ENCODE assay signal across 1 cellular context in the genomic region with DNA sequence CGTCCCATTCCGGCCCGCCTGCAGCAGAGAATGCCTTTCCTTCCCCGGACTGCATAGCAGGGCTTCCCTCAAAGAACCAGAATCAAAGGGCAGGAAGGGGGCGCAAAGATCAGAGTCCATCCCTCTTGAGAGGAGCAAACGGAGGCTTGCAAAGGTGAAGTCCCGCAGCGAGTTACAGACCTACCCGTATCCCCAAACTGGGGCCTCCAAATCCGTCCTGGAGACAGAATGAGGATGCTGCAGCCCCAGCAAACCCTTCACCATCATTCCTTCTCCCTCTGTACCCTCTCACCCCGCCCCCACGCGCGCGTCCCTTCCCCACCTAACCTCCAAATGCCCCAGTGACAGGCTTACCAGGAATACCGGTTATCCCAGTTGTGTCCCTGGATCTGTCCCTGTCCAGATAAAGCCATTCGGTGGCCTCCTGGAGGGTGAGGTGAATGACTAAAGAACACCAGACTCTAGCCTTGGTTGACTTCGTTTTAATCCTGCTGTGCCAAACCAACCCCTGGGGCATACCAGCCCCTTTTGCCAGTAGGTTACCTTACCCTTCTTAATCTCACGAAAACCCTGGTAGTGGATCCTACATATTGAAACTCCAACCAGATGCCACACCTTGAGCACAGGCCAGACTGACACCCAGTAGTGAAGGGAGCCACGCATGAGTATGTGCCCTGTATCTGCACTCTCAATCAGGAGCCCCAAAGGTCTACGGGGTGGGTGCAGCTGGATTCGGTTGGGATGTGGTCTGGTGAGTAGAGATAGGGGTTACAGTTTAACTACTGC.
TF ChIP-seq lines count a peak whose summit lies in the region.

No MANE protein-coding gene starts in this region.

TF ChIP-seq in HepG2, 621 proteins besides CTCF, POLR2A, EP300 and RAD21 (continued from another document and continues in another):
- TF ChIP-seq, protein P1, sequence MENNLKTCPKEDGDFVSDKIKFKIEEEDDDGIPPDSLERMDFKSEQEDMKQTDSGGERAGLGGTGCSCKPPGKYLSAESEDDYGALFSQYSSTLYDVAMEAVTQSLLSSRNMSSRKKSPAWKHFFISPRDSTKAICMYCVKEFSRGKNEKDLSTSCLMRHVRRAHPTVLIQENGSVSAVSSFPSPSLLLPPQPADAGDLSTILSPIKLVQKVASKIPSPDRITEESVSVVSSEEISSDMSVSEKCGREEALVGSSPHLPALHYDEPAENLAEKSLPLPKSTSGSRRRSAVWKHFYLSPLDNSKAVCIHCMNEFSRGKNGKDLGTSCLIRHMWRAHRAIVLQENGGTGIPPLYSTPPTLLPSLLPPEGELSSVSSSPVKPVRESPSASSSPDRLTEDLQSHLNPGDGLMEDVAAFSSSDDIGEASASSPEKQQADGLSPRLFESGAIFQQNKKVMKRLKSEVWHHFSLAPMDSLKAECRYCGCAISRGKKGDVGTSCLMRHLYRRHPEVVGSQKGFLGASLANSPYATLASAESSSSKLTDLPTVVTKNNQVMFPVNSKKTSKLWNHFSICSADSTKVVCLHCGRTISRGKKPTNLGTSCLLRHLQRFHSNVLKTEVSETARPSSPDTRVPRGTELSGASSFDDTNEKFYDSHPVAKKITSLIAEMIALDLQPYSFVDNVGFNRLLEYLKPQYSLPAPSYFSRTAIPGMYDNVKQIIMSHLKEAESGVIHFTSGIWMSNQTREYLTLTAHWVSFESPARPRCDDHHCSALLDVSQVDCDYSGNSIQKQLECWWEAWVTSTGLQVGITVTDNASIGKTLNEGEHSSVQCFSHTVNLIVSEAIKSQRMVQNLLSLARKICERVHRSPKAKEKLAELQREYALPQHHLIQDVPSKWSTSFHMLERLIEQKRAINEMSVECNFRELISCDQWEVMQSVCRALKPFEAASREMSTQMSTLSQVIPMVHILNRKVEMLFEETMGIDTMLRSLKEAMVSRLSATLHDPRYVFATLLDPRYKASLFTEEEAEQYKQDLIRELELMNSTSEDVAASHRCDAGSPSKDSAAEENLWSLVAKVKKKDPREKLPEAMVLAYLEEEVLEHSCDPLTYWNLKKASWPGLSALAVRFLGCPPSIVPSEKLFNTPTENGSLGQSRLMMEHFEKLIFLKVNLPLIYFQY (CRISPR knock-in tag; IDR thresholded peaks at IDR 0.05; ENCODE audit: borderline replicate concordance), result no peak
- TF ChIP-seq MXD4 (CRISPR knock-in tag; IDR thresholded peaks at IDR 0.05) (0 out of 2 replicates have a peak, but pooled peaks have one; percentile 17), PRPF4 (IDR thresholded peaks at IDR 0.05; ENCODE audit: low read depth, low read length, poor library complexity, severe bottlenecking) (no peak), SRSF4 (IDR thresholded peaks at IDR 0.05; ENCODE audit: low read depth, low read length, poor library complexity, severe bottlenecking) (no peak), KAT7 (CRISPR knock-in tag; IDR thresholded peaks at IDR 0.05; ENCODE audit: borderline replicate concordance) (no peak), ZMYM3 (CRISPR knock-in tag; IDR thresholded peaks at IDR 0.05) (no peak), SETDB1 (CRISPR knock-in tag; IDR thresholded peaks at IDR 0.05; ENCODE audit: borderline replicate concordance) (no peak), NR2F6 (IDR thresholded peaks at IDR 0.05) (no peak), NR2F6 (CRISPR knock-in tag; IDR thresholded peaks at IDR 0.05) (no peak), TEAD3 (CRISPR knock-in tag; optimal IDR thresholded peaks at IDR 0.05; ENCODE audit: borderline replicate concordance) (peak; percentile 52), ZNF496 (CRISPR knock-in tag; IDR thresholded peaks at IDR 0.05; ENCODE audit: insufficient replicate concordance) (no peak), SMC3 (IDR thresholded peaks at IDR 0.05; ENCODE audit: low read length) (no peak), CBX1 (IDR thresholded peaks at IDR 0.05; ENCODE audit: low read depth) (no peak), CBX2 (IDR thresholded peaks at IDR 0.05; ENCODE audit: low read depth, low read length) (no peak), CBX2 (CRISPR knock-in tag; IDR thresholded peaks at IDR 0.05; ENCODE audit: low read depth) (no peak), ZNF569 (CRISPR knock-in tag; IDR thresholded peaks at IDR 0.05; ENCODE audit: borderline replicate concordance) (no peak), RBM39 (IDR thresholded peaks at IDR 0.05; ENCODE audit: low read depth, low read length, poor library complexity, severe bottlenecking) (no peak), HES4 (CRISPR knock-in tag; IDR thresholded peaks at IDR 0.05; ENCODE audit: borderline replicate concordance) (no peak), NFE2 (CRISPR knock-in tag; IDR thresholded peaks at IDR 0.05) (no peak), PHF20 (CRISPR knock-in tag; IDR thresholded peaks at IDR 0.05) (no peak), TEAD2 (CRISPR knock-in tag; IDR thresholded peaks at IDR 0.05) (no peak), ZNF354B (CRISPR knock-in tag; IDR thresholded peaks at IDR 0.05) (no peak), NFRKB (IDR thresholded peaks at IDR 0.05) (no peak), ZKSCAN8 (CRISPR knock-in tag; IDR thresholded peaks at IDR 0.05; ENCODE audit: borderline replicate concordance) (no peak), ZNF792 (CRISPR knock-in tag; IDR thresholded peaks at IDR 0.05) (0 out of 2 replicates have a peak, but pooled peaks have one; percentile 6), ATF7 (IDR thresholded peaks at IDR 0.05) (no peak), ATF7 (CRISPR knock-in tag; IDR thresholded peaks at IDR 0.05) (no peak), ZNF879 (CRISPR knock-in tag; IDR thresholded peaks at IDR 0.05) (0 out of 2 replicates have a peak, but pooled peaks have one; percentile 16)
- TF ChIP-seq, protein P2, sequence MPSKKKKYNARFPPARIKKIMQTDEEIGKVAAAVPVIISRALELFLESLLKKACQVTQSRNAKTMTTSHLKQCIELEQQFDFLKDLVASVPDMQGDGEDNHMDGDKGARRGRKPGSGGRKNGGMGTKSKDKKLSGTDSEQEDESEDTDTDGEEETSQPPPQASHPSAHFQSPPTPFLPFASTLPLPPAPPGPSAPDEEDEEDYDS (CRISPR knock-in tag; IDR thresholded peaks at IDR 0.05), result no peak
- TF ChIP-seq, protein P3, sequence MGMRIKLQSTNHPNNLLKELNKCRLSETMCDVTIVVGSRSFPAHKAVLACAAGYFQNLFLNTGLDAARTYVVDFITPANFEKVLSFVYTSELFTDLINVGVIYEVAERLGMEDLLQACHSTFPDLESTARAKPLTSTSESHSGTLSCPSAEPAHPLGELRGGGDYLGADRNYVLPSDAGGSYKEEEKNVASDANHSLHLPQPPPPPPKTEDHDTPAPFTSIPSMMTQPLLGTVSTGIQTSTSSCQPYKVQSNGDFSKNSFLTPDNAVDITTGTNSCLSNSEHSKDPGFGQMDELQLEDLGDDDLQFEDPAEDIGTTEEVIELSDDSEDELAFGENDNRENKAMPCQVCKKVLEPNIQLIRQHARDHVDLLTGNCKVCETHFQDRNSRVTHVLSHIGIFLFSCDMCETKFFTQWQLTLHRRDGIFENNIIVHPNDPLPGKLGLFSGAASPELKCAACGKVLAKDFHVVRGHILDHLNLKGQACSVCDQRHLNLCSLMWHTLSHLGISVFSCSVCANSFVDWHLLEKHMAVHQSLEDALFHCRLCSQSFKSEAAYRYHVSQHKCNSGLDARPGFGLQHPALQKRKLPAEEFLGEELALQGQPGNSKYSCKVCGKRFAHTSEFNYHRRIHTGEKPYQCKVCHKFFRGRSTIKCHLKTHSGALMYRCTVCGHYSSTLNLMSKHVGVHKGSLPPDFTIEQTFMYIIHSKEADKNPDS (CRISPR knock-in tag; IDR thresholded peaks at IDR 0.05), result peak; percentile 29; the same call in 1 of the 2 replicates
- TF ChIP-seq, protein P4, sequence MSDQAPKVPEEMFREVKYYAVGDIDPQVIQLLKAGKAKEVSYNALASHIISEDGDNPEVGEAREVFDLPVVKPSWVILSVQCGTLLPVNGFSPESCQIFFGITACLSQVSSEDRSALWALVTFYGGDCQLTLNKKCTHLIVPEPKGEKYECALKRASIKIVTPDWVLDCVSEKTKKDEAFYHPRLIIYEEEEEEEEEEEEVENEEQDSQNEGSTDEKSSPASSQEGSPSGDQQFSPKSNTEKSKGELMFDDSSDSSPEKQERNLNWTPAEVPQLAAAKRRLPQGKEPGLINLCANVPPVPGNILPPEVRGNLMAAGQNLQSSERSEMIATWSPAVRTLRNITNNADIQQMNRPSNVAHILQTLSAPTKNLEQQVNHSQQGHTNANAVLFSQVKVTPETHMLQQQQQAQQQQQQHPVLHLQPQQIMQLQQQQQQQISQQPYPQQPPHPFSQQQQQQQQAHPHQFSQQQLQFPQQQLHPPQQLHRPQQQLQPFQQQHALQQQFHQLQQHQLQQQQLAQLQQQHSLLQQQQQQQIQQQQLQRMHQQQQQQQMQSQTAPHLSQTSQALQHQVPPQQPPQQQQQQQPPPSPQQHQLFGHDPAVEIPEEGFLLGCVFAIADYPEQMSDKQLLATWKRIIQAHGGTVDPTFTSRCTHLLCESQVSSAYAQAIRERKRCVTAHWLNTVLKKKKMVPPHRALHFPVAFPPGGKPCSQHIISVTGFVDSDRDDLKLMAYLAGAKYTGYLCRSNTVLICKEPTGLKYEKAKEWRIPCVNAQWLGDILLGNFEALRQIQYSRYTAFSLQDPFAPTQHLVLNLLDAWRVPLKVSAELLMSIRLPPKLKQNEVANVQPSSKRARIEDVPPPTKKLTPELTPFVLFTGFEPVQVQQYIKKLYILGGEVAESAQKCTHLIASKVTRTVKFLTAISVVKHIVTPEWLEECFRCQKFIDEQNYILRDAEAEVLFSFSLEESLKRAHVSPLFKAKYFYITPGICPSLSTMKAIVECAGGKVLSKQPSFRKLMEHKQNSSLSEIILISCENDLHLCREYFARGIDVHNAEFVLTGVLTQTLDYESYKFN (CRISPR knock-in tag; conservative IDR thresholded peaks at IDR 0.05), result peak; percentile 33
- TF ChIP-seq, protein P5, sequence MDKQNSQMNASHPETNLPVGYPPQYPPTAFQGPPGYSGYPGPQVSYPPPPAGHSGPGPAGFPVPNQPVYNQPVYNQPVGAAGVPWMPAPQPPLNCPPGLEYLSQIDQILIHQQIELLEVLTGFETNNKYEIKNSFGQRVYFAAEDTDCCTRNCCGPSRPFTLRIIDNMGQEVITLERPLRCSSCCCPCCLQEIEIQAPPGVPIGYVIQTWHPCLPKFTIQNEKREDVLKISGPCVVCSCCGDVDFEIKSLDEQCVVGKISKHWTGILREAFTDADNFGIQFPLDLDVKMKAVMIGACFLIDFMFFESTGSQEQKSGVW (CRISPR knock-in tag; IDR thresholded peaks at IDR 0.05; ENCODE audit: borderline replicate concordance), result no peak
- TF ChIP-seq, protein P6, sequence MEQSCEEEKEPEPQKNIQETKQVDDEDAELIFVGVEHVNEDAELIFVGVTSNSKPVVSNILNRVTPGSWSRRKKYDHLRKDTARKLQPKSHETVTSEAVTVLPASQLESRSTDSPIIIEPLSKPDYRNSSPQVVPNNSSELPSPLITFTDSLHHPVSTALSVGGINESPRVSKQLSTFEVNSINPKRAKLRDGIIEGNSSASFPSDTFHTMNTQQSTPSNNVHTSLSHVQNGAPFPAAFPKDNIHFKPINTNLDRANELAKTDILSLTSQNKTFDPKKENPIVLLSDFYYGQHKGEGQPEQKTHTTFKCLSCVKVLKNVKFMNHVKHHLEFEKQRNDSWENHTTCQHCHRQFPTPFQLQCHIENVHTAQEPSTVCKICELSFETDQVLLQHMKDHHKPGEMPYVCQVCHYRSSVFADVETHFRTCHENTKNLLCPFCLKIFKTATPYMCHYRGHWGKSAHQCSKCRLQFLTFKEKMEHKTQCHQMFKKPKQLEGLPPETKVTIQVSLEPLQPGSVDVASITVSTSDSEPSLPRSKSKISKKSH (CRISPR knock-in tag; IDR thresholded peaks at IDR 0.05; ENCODE audit: borderline replicate concordance), result no peak
- TF ChIP-seq, protein P7, sequence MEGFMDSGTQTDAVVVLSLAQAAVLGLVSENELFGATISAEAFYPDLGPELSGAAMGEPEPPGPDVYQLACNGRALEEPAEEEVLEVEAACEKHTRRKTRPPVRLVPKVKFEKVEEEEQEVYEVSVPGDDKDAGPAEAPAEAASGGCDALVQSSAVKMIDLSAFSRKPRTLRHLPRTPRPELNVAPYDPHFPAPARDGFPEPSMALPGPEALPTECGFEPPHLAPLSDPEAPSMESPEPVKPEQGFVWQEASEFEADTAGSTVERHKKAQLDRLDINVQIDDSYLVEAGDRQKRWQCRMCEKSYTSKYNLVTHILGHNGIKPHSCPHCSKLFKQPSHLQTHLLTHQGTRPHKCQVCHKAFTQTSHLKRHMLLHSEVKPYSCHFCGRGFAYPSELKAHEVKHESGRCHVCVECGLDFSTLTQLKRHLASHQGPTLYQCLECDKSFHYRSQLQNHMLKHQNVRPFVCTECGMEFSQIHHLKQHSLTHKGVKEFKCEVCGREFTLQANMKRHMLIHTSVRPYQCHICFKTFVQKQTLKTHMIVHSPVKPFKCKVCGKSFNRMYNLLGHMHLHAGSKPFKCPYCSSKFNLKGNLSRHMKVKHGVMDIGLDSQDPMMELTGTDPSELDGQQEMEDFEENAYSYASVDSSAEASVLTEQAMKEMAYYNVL (CRISPR knock-in tag; IDR thresholded peaks at IDR 0.05; ENCODE audit: borderline replicate concordance), result no peak
- TF ChIP-seq, protein P8, sequence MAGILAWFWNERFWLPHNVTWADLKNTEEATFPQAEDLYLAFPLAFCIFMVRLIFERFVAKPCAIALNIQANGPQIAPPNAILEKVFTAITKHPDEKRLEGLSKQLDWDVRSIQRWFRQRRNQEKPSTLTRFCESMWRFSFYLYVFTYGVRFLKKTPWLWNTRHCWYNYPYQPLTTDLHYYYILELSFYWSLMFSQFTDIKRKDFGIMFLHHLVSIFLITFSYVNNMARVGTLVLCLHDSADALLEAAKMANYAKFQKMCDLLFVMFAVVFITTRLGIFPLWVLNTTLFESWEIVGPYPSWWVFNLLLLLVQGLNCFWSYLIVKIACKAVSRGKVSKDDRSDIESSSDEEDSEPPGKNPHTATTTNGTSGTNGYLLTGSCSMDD (CRISPR knock-in tag; IDR thresholded peaks at IDR 0.05), result no peak
- TF ChIP-seq, protein P9, sequence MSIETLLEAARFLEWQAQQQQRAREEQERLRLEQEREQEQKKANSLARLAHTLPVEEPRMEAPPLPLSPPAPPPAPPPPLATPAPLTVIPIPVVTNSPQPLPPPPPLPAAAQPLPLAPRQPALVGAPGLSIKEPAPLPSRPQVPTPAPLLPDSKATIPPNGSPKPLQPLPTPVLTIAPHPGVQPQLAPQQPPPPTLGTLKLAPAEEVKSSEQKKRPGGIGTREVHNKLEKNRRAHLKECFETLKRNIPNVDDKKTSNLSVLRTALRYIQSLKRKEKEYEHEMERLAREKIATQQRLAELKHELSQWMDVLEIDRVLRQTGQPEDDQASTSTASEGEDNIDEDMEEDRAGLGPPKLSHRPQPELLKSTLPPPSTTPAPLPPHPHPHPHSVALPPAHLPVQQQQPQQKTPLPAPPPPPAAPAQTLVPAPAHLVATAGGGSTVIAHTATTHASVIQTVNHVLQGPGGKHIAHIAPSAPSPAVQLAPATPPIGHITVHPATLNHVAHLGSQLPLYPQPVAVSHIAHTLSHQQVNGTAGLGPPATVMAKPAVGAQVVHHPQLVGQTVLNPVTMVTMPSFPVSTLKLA (IDR thresholded peaks at IDR 0.05), result no peak
- TF ChIP-seq, protein P10, sequence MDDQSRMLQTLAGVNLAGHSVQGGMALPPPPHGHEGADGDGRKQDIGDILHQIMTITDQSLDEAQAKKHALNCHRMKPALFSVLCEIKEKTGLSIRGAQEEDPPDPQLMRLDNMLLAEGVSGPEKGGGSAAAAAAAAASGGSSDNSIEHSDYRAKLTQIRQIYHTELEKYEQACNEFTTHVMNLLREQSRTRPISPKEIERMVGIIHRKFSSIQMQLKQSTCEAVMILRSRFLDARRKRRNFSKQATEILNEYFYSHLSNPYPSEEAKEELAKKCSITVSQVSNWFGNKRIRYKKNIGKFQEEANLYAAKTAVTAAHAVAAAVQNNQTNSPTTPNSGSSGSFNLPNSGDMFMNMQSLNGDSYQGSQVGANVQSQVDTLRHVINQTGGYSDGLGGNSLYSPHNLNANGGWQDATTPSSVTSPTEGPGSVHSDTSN (CRISPR knock-in tag; IDR thresholded peaks at IDR 0.05; ENCODE audit: borderline replicate concordance), result no peak
